Comparison of ENCODE assay signal across 1 cellular context in the genomic region with DNA sequence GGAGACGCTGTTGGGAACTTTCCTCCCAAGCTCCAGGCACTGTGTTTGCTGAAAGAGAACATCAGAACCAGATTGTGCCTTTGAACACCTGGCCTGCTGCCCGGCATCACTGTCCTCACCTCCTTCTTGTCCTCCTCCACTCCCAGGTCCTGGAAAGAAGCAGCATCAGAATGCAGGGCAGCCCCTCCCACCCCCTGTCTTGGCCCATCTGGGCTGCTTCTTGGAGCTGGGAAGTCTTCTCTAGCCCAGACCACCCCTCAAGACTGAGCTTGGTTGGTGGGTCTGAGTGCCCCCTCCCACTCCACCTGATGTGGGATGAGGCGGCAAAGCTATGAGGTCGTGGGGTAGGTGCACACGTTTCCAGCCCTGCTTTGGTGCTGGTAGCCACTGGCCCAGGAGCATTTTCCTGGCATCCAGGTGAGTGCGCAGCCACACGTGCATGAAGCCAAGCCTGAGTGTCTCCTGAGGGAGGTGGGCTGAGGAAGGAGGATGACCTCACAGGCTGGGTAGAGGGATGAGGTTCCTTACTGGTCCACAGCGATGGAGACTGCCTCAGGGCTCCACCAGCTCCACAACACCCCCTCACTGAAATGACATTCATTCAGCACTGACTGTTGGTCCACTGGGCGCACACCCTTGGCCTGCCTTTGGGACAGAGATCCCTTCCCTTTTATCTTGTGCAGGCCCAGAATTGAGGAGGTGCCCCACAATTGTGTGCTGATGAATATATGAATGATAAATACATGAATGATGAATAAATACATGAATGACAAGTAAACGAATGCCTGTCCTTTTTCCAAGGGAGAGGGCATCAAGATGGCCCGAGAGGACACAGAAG.
A peak's percentile ranks its signal among the peaks of the same experiment; 100 is the strongest.
TF ChIP-seq lines count a peak whose summit lies in the region.

No MANE protein-coding gene starts in this region.

TF ChIP-seq in GM12878, 131 proteins besides CTCF, POLR2A, EP300 and RAD21 (continued from another document):
- TF ChIP-seq, protein P1, sequence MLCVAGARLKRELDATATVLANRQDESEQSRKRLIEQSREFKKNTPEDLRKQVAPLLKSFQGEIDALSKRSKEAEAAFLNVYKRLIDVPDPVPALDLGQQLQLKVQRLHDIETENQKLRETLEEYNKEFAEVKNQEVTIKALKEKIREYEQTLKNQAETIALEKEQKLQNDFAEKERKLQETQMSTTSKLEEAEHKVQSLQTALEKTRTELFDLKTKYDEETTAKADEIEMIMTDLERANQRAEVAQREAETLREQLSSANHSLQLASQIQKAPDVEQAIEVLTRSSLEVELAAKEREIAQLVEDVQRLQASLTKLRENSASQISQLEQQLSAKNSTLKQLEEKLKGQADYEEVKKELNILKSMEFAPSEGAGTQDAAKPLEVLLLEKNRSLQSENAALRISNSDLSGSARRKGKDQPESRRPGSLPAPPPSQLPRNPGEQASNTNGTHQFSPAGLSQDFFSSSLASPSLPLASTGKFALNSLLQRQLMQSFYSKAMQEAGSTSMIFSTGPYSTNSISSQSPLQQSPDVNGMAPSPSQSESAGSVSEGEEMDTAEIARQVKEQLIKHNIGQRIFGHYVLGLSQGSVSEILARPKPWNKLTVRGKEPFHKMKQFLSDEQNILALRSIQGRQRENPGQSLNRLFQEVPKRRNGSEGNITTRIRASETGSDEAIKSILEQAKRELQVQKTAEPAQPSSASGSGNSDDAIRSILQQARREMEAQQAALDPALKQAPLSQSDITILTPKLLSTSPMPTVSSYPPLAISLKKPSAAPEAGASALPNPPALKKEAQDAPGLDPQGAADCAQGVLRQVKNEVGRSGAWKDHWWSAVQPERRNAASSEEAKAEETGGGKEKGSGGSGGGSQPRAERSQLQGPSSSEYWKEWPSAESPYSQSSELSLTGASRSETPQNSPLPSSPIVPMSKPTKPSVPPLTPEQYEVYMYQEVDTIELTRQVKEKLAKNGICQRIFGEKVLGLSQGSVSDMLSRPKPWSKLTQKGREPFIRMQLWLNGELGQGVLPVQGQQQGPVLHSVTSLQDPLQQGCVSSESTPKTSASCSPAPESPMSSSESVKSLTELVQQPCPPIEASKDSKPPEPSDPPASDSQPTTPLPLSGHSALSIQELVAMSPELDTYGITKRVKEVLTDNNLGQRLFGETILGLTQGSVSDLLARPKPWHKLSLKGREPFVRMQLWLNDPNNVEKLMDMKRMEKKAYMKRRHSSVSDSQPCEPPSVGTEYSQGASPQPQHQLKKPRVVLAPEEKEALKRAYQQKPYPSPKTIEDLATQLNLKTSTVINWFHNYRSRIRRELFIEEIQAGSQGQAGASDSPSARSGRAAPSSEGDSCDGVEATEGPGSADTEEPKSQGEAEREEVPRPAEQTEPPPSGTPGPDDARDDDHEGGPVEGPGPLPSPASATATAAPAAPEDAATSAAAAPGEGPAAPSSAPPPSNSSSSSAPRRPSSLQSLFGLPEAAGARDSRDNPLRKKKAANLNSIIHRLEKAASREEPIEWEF (IDR thresholded peaks at IDR 0.05; ENCODE audit: insufficient replicate concordance, low read depth, low read length): no peak
- TF ChIP-seq, protein P2, sequence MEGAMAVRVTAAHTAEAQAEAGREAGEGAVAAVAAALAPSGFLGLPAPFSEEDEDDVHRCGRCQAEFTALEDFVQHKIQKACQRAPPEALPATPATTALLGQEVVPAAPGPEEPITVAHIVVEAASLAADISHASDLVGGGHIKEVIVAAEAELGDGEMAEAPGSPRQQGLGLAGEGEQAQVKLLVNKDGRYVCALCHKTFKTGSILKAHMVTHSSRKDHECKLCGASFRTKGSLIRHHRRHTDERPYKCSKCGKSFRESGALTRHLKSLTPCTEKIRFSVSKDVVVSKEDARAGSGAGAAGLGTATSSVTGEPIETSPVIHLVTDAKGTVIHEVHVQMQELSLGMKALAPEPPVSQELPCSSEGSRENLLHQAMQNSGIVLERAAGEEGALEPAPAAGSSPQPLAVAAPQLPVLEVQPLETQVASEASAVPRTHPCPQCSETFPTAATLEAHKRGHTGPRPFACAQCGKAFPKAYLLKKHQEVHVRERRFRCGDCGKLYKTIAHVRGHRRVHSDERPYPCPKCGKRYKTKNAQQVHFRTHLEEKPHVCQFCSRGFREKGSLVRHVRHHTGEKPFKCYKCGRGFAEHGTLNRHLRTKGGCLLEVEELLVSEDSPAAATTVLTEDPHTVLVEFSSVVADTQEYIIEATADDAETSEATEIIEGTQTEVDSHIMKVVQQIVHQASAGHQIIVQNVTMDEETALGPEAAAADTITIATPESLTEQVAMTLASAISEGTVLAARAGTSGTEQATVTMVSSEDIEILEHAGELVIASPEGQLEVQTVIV (IDR thresholded peaks at IDR 0.05; ENCODE audit: borderline replicate concordance, partially characterized antibody): no peak
- TF ChIP-seq BHLHE40 (IDR thresholded peaks at IDR 0.05; ENCODE audit: borderline replicate concordance in 1 of 2, low read depth in 2 of 2, low read length in 1 of 2) (no peak), ZBED1 (IDR thresholded peaks at IDR 0.05; ENCODE audit: borderline replicate concordance) (no peak), MEF2A (IDR thresholded peaks at IDR 0.05; ENCODE audit: insufficient read depth, low read depth, low read length) (no peak), CEBPB (IDR thresholded peaks at IDR 0.05; ENCODE audit: borderline replicate concordance in 1 of 2, low read depth in 2 of 2, low read length in 2 of 2) (no peak), PML (IDR thresholded peaks at IDR 0.05; ENCODE audit: low read length) (peak; percentile 59; the same call in 1 of the 2 replicates), POLR2AphosphoS2 (IDR thresholded peaks at IDR 0.05; ENCODE audit: low read depth, low read length) (peak; percentile 58; the same call in 1 of the 2 replicates), STAT1 (conservative IDR thresholded peaks at IDR 0.05) (no peak), GATAD2B (conservative IDR thresholded peaks at IDR 0.05; ENCODE audit: low read depth) (no peak), CHD1 (IDR thresholded peaks at IDR 0.05; ENCODE audit: low read depth, low read length) (0 out of 2 replicates have a peak, but pooled peaks have one; percentile 23), NRF1 (conservative IDR thresholded peaks at IDR 0.05; ENCODE audit: low read depth, low read length) (no peak), JUNB (IDR thresholded peaks at IDR 0.05) (no peak)
- TF ChIP-seq, protein P3, sequence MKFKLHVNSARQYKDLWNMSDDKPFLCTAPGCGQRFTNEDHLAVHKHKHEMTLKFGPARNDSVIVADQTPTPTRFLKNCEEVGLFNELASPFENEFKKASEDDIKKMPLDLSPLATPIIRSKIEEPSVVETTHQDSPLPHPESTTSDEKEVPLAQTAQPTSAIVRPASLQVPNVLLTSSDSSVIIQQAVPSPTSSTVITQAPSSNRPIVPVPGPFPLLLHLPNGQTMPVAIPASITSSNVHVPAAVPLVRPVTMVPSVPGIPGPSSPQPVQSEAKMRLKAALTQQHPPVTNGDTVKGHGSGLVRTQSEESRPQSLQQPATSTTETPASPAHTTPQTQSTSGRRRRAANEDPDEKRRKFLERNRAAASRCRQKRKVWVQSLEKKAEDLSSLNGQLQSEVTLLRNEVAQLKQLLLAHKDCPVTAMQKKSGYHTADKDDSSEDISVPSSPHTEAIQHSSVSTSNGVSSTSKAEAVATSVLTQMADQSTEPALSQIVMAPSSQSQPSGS (IDR thresholded peaks at IDR 0.05; ENCODE audit: low read length): 0 out of 2 replicates have a peak, but pooled peaks have one; percentile 15
- TF ChIP-seq, protein P4, sequence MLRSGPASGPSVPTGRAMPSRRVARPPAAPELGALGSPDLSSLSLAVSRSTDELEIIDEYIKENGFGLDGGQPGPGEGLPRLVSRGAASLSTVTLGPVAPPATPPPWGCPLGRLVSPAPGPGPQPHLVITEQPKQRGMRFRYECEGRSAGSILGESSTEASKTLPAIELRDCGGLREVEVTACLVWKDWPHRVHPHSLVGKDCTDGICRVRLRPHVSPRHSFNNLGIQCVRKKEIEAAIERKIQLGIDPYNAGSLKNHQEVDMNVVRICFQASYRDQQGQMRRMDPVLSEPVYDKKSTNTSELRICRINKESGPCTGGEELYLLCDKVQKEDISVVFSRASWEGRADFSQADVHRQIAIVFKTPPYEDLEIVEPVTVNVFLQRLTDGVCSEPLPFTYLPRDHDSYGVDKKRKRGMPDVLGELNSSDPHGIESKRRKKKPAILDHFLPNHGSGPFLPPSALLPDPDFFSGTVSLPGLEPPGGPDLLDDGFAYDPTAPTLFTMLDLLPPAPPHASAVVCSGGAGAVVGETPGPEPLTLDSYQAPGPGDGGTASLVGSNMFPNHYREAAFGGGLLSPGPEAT (IDR thresholded peaks at IDR 0.05; ENCODE audit: low read depth): no peak
TF ChIP-seq in GM12878: peak in this region for 13.
